8 cellular contexts compared by ENCODE assay signal in genomic region chr1:21508580-21509350, GRCh38. TPM values are rescaled to one million over a fixed set of nuclear protein-coding genes. Genes with fewer than 3 reads are reported as not detected.
DNase-seq lines count a peak whose midpoint lies in the region; ATAC-seq and TF ChIP-seq lines count a peak whose summit lies in the region.

No MANE protein-coding gene starts in this region.

- ATAC-seq in activated CD8-positive, alpha-beta T cell treated with anti-CD3 and anti-CD28 coated beads, Interleukin-2, amount 10 ng/mL, durations not matched to agents 7 days and 5 days: peak; percentile 91
- ATAC-seq in GM21529 (IDR thresholded peaks at IDR 0.05; ENCODE audit: unreplicated experiment): no peak

- no peak overlapping the region for H3K27ac Mint-ChIP-seq in activated CD8-positive, alpha-beta T cell treated with anti-CD3 and anti-CD28 coated beads, Interleukin-2, amount 10 ng/mL, durations not matched to agents 7 days and 5 days

- no peak overlapping the region for H3K4me3 ChIP-seq in GM12875 (ENCODE audit: low read depth, low read length)

- peak; percentile 51 for DNase-seq in NCI-H2171 treated with DMSO at 0.1 percent for 48 hours (lab: John Stamatoyannopoulos, UW)
- DNase-seq in activated CD8-positive, alpha-beta T cell treated with anti-CD3 and anti-CD28 coated beads, Interleukin-2, amount 10 ng/mL, durations not matched to agents 7 days and 5 days: peak; percentile 58
- peak; percentile 71 for DNase-seq in epidermal melanocyte (ENCODE audit: insufficient read length, low spot score)
- DNase-seq in myocyte (ENCODE audit: low read depth): peak; percentile 63
- peak; percentile 24 for DNase-seq in stimulated activated CD8-positive, alpha-beta memory T cell treated with anti-CD3 and anti-CD28 coated beads, Interleukin-7, amount 100 ng/mL, for 48 hours (ENCODE audit: extremely low read depth in 1 of 2, low read depth in 1 of 2)
- DNase-seq in NCI-H1048 (lab: John Stamatoyannopoulos, UW): no peak

- H3K36me3 Mint-ChIP-seq in activated CD8-positive, alpha-beta T cell treated with anti-CD3 and anti-CD28 coated beads, Interleukin-2, amount 10 ng/mL, durations not matched to agents 7 days and 5 days (ENCODE audit: low read depth): no peaks in the 10 kb centered on the region

- POLR2A ChIA-PET in activated CD8-positive, alpha-beta T cell treated with anti-CD3 and anti-CD28 coated beads, Interleukin-2, amount 10 ng/mL, durations not matched to agents 7 days and 5 days (lab: Charles Lee): no interaction called here

- H3K9me3 Mint-ChIP-seq in activated CD8-positive, alpha-beta T cell treated with anti-CD3 and anti-CD28 coated beads, Interleukin-2, amount 10 ng/mL, durations not matched to agents 7 days and 5 days (ENCODE audit: insufficient read depth): no peaks in the 10 kb centered on the region

- H3K27me3 Mint-ChIP-seq in activated CD8-positive, alpha-beta T cell treated with anti-CD3 and anti-CD28 coated beads, Interleukin-2, amount 10 ng/mL, durations not matched to agents 7 days and 5 days (ENCODE audit: low read depth): peaks cover 35% of the 10 kb centered on the region

- TF ChIP-seq CTCF in GM12875 (IDR thresholded peaks at IDR 0.05; ENCODE audit: borderline replicate concordance, insufficient read depth, low read depth, low read length): peak; percentile 71

- H3K4me3 Mint-ChIP-seq in activated CD8-positive, alpha-beta T cell treated with anti-CD3 and anti-CD28 coated beads, Interleukin-2, amount 10 ng/mL, durations not matched to agents 7 days and 5 days: no peak overlapping the region

- CTCF ChIA-PET in activated CD8-positive, alpha-beta T cell treated with anti-CD3 and anti-CD28 coated beads, Interleukin-2, amount 10 ng/mL, durations not matched to agents 7 days and 5 days (lab: Charles Lee): interaction anchor here (1.1 to 2.8 kb wide), 4 partner anchors 9 to 27 kb away, joined by 3 to 7 read pairs (median 4); no protein-coding TSS in a partner anchor

- peaks cover 4% of the 10 kb centered on the region for H3K4me1 Mint-ChIP-seq in activated CD8-positive, alpha-beta T cell treated with anti-CD3 and anti-CD28 coated beads, Interleukin-2, amount 10 ng/mL, durations not matched to agents 7 days and 5 days (ENCODE audit: low read depth)

RNA-seq across cellular contexts. Expression of gene ALPL, which starts 0.5 kb away (rescaled TPM):
- not detected for total RNA-seq in activated CD8-positive, alpha-beta T cell treated with anti-CD3 and anti-CD28 coated beads, Interleukin-2, amount 10 ng/mL, durations not matched to agents 7 days and 5 days
- total RNA-seq in myocyte: 14.9 and 15.1 TPM in 2 replicates
- 21.3 TPM for polyA plus RNA-seq in myocyte (2012)

Comparison
In these comparisons a context has a peak if more than half of its experiments do, and no peak if none do; other contexts are left out.
1. RNA of gene ALPL, which starts 0.5 kb away (total RNA-seq): 14.9 to 15.1 TPM in myocyte; not detected in activated CD8-positive, alpha-beta T cell treated with anti-CD3 and anti-CD28 coated beads, Interleukin-2, amount 10 ng/mL, durations not matched to agents 7 days and 5 days; every median in the first group is over 10 times any median in the second.